Comparison of ENCODE assay signal across 16 cellular contexts in genomic region chr3:179671709-179672337, GRCh38. TPM values are rescaled to one million over a fixed set of nuclear protein-coding genes. Genes with fewer than 3 reads are reported as not detected.
DNase-seq lines count a peak whose midpoint lies in the region; ATAC-seq and TF ChIP-seq lines count a peak whose summit lies in the region.
"Had no signal": no experiment of that assay in that cellular context is flagged by ENCODE, and none has a peak within 500 bp of the region (broad histone marks: within the 10 kb centered on the region; RNA-seq: fewer than 3 reads in every experiment).

No MANE protein-coding gene starts in this region.

- H3K4me3 Mint-ChIP-seq in glutamatergic neuron (ENCODE audit: unreplicated experiment), result no peak overlapping the region
- H3K4me3 Mint-ChIP-seq: activated CD4-positive, alpha-beta T cell treated with anti-CD3 and anti-CD28 coated beads, Interleukin-2, amount 10 ng/mL, durations not matched to agents 7 days and 5 days; activated T-helper 1 cell treated with anti-CD3 and anti-CD28 coated beads, Interleukin-12 subunit alpha, Interleukin-12 subunit beta, Interleukin-2, Interleukin-4 antibody, amounts not matched to agents 30 ng/mL and 10 ng/mL and 1 ng/mL, durations not matched to agents 14 hours and 24 hours and 36 hours; neural progenitor cell had no signal

- H3K9ac ChIP-seq in IMR-90 (ENCODE audit: low read depth, low read length), result no peak overlapping the region
- H3K9ac ChIP-seq: neural progenitor cell had no signal

- no TSS peak for BruUV-seq in IMR-90 (replicated peaks; lab: Mats Ljungman, UMichigan)

- no peak overlapping the region for H2BK20ac ChIP-seq in IMR-90 (ENCODE audit: low read depth, low read length)

- no peaks in the 10 kb centered on the region for H3K9me2 ChIP-seq in hepatocyte (replicated peaks; ENCODE audit: insufficient read depth)

- dilution Hi-C loops in IMR-90 (cut with HindIII; ENCODE audit: low sequenced_read_pairs, unreplicated experiment), result no loop called here

- TF ChIP-seq CTCF in IMR-90 (conservative IDR thresholded peaks at IDR 0.05; ENCODE audit: low read depth, low read length) (no peak), brain microvascular endothelial cell (IDR thresholded peaks at IDR 0.05; ENCODE audit: low read depth, low read length, missing control alignments) (no peak), hepatocyte (IDR thresholded peaks at IDR 0.05; ENCODE audit: poor library complexity) (no peak), glutamatergic neuron (IDR thresholded peaks at IDR 0.05; ENCODE audit: partially characterized antibody, unreplicated experiment) (no peak)

- H3K9me3 Mint-ChIP-seq in glutamatergic neuron (ENCODE audit: unreplicated experiment), result peaks cover 5% of the 10 kb centered on the region
- H3K9me3 Mint-ChIP-seq: activated CD4-positive, alpha-beta T cell treated with anti-CD3 and anti-CD28 coated beads, Interleukin-2, amount 10 ng/mL, durations not matched to agents 7 days and 5 days; activated T-helper 1 cell treated with anti-CD3 and anti-CD28 coated beads, Interleukin-12 subunit alpha, Interleukin-12 subunit beta, Interleukin-2, Interleukin-4 antibody, amounts not matched to agents 30 ng/mL and 10 ng/mL and 1 ng/mL, durations not matched to agents 14 hours and 24 hours and 36 hours; neural progenitor cell had no signal

- H3K27ac Mint-ChIP-seq in glutamatergic neuron (ENCODE audit: unreplicated experiment), result no peak overlapping the region
- H3K27ac Mint-ChIP-seq: activated CD4-positive, alpha-beta T cell treated with anti-CD3 and anti-CD28 coated beads, Interleukin-2, amount 10 ng/mL, durations not matched to agents 7 days and 5 days; activated T-helper 1 cell treated with anti-CD3 and anti-CD28 coated beads, Interleukin-12 subunit alpha, Interleukin-12 subunit beta, Interleukin-2, Interleukin-4 antibody, amounts not matched to agents 30 ng/mL and 10 ng/mL and 1 ng/mL, durations not matched to agents 14 hours and 24 hours and 36 hours; neural progenitor cell had no signal

- H4K8ac ChIP-seq in IMR-90 (ENCODE audit: low read depth in 2 of 2, low read length in 2 of 2), result no peak overlapping the region

- H3K23ac ChIP-seq in IMR-90 (ENCODE audit: low read depth, low read length), result 0 out of 2 replicates have a peak overlapping the region, but pooled peaks have one; percentile 6

- intact Hi-C loops in IMR-90 (cut with micrococcal nuclease), result no loop called here
- intact Hi-C loops in sciatic nerve (cut with DNase I), result no loop called here

- no peak overlapping the region for H3K18ac ChIP-seq in IMR-90 (ENCODE audit: low read depth, low read length)

- CTCF ChIA-PET in IMR-90 (lab: Yijun Ruan, JAX), result interaction anchor here (1.5 kb wide), 1 partner anchor 24 kb away, joined by 3 read pairs; no protein-coding TSS in a partner anchor

- no peaks in the 10 kb centered on the region for H3K9me3 ChIP-seq in IMR-90 (ENCODE audit: control insufficient read depth, insufficient read depth, low read length)
- no peaks in the 10 kb centered on the region for H3K9me3 ChIP-seq in hepatocyte (ENCODE audit: low read depth)
- H3K9me3 ChIP-seq: tibial artery had no signal

- no peak overlapping the region for H2AK9ac ChIP-seq in IMR-90 (replicated peaks; ENCODE audit: low read depth, low read length, poor library complexity)

- no peak overlapping the region for H2BK15ac ChIP-seq in IMR-90 (ENCODE audit: low read depth, low read length)

- no peak overlapping the region for H2AK5ac ChIP-seq in IMR-90 (ENCODE audit: low read depth, low read length)

- H3K36me3 Mint-ChIP-seq in glutamatergic neuron (ENCODE audit: unreplicated experiment), result no peaks in the 10 kb centered on the region

- no peak overlapping the region for H2BK5ac ChIP-seq in IMR-90 (ENCODE audit: low read depth, low read length, poor library complexity, severe bottlenecking)

- H3K27me3 Mint-ChIP-seq in glutamatergic neuron (ENCODE audit: unreplicated experiment), result no peaks in the 10 kb centered on the region
- H3K27me3 Mint-ChIP-seq: activated CD4-positive, alpha-beta T cell treated with anti-CD3 and anti-CD28 coated beads, Interleukin-2, amount 10 ng/mL, durations not matched to agents 7 days and 5 days had no signal

- ATAC-seq in IMR-90 (ENCODE audit: low read depth), result peak; percentile 17; the same call in 1 of the 2 replicates
- ATAC-seq in sciatic nerve, result peak; percentile 53
- ATAC-seq: left colon had no signal

- H3K27me3 ChIP-seq in IMR-90 (ENCODE audit: control insufficient read depth, insufficient read depth, low read length) (no peaks in the 10 kb centered on the region), brain microvascular endothelial cell (replicated peaks) (no peaks in the 10 kb centered on the region), hepatocyte (no peaks in the 10 kb centered on the region)
- H3K27me3 ChIP-seq: neural progenitor cell, tibial artery had no signal

- peak; percentile 58 for DNase-seq in IMR-90
- DNase-seq in brain microvascular endothelial cell, result peak; percentile 97
- peak; percentile 13 for DNase-seq in hepatocyte (ENCODE audit: low spot score)
- no peak for DNase-seq in sciatic nerve (ENCODE audit: low spot score)
- no peak for DNase-seq in occipital lobe (lab: John Stamatoyannopoulos, UW)
- no peak for DNase-seq in glutamatergic neuron
- DNase-seq in NCI-H69 (lab: John Stamatoyannopoulos, UW), result no peak
- DNase-seq in activated CD8-positive, alpha-beta memory T cell treated with anti-CD3 and anti-CD28 coated beads for 24 hours, result no peak
- DNase-seq: activated CD4-positive, alpha-beta T cell treated with anti-CD3 and anti-CD28 coated beads, Interleukin-2, amount 10 ng/mL, durations not matched to agents 7 days and 5 days; effector CD8-positive, alpha-beta T cell; left colon; NCI-H146; NCI-H526; tibial artery had no signal

- peaks cover 73% of the 10 kb centered on the region for H3K79me2 ChIP-seq in hepatocyte

- H3K4me1 ChIP-seq in IMR-90 (ENCODE audit: control insufficient read depth, insufficient read depth, low read length) (peaks cover 5% of the 10 kb centered on the region), hepatocyte (ENCODE audit: insufficient read depth) (no peaks in the 10 kb centered on the region)

- H3K4me1 Mint-ChIP-seq in glutamatergic neuron (ENCODE audit: low read depth, unreplicated experiment), result peaks cover 37% of the 10 kb centered on the region
- H3K4me1 Mint-ChIP-seq: activated CD4-positive, alpha-beta T cell treated with anti-CD3 and anti-CD28 coated beads, Interleukin-2, amount 10 ng/mL, durations not matched to agents 7 days and 5 days had no signal

- no peak overlapping the region for H4K91ac ChIP-seq in IMR-90 (ENCODE audit: insufficient read depth, low read depth, low read length)

- H3K56ac ChIP-seq in IMR-90 (ENCODE audit: extremely low read depth, insufficient read depth, low read length), result no peak overlapping the region

- TF ChIP-seq RAD21 in IMR-90 (IDR thresholded peaks at IDR 0.05; ENCODE audit: low read length), result no peak

- H4K20me1 ChIP-seq in IMR-90 (ENCODE audit: insufficient read depth, low read length) (peaks cover 17% of the 10 kb centered on the region), hepatocyte (ENCODE audit: insufficient read depth, poor library complexity, severe bottlenecking) (no peaks in the 10 kb centered on the region)

- H2AFZ ChIP-seq in IMR-90 (replicated peaks; ENCODE audit: low read length, poor library complexity), result no peak overlapping the region
- no peak overlapping the region for H2AFZ ChIP-seq in hepatocyte
- H2AFZ ChIP-seq: neural progenitor cell had no signal

- H3K4me3 ChIP-seq in IMR-90 (ENCODE audit: insufficient read depth, low read depth, low read length) (no peak overlapping the region), brain microvascular endothelial cell (ENCODE audit: low read depth, low read length) (no peak overlapping the region), hepatocyte (no peak overlapping the region)
- H3K4me3 ChIP-seq: neural progenitor cell, tibial artery had no signal

- no peak overlapping the region for H3K27ac ChIP-seq in IMR-90 (ENCODE audit: insufficient read depth, low read length)
- peak overlapping the region; percentile 78 for H3K27ac ChIP-seq in brain microvascular endothelial cell
- H3K27ac ChIP-seq in hepatocyte, result no peak overlapping the region
- H3K27ac ChIP-seq: neural progenitor cell, tibial artery had no signal

- H3K4ac ChIP-seq in IMR-90 (ENCODE audit: low read depth, low read length), result no peak overlapping the region

- no peak overlapping the region for H2BK120ac ChIP-seq in IMR-90 (ENCODE audit: low read depth, low read length)

- no peak overlapping the region for H4K5ac ChIP-seq in IMR-90 (ENCODE audit: low read depth, low read length)

- no peaks in the 10 kb centered on the region; the same call in 1 of the 2 replicates for H3K36me3 ChIP-seq in IMR-90 (ENCODE audit: control insufficient read depth, insufficient read depth, low read length)
- no peaks in the 10 kb centered on the region for H3K36me3 ChIP-seq in brain microvascular endothelial cell (replicated peaks)
- no peaks in the 10 kb centered on the region for H3K36me3 ChIP-seq in hepatocyte (replicated peaks; ENCODE audit: insufficient read depth, low read depth)
- H3K36me3 ChIP-seq: neural progenitor cell, tibial artery had no signal

- 70% methylated on average over 2 of the region's 15 CpGs; no CpG with 5 or more reads in 1 of the 2 experiments for WGBS in IMR-90 (ENCODE audit: extremely low coverage in 2 of 2, insufficient read length in 1 of 2), 2 experiments
- 92% methylated on average over 15 of the region's 15 CpGs for WGBS in hepatocyte (ENCODE audit: low lambda C conversion rate, missing lambda C conversion rate)

- in situ Hi-C loops in IMR-90 (cut with MboI; ENCODE audit: low sequenced_read_pairs), result no loop called here
- in situ Hi-C loops in brain microvascular endothelial cell (cut with HindIII; ENCODE audit: low pct_ligation_motif_present, low sequenced_read_pairs), result no loop called here

- no peak for TF ChIP-seq POLR2A in IMR-90 (IDR thresholded peaks at IDR 0.05; ENCODE audit: low read depth, low read length)

- H3K4me2 ChIP-seq in IMR-90 (ENCODE audit: low read depth, low read length) (no peak overlapping the region), hepatocyte (no peak overlapping the region)
- H3K4me2 ChIP-seq: neural progenitor cell had no signal

- H3K9me1 ChIP-seq in IMR-90 (ENCODE audit: insufficient read depth, low read length), result peaks cover 7% of the 10 kb centered on the region; the same call in 1 of the 2 replicates

- H3K79me1 ChIP-seq in IMR-90 (ENCODE audit: low read depth in 1 of 2, low read length in 2 of 2), result peaks cover 25 to 77% of the 10 kb centered on the region in 2 experiments

- POLR2A ChIA-PET in IMR-90 (lab: Charles Lee; ENCODE audit: unreplicated experiment), result no interaction called here

- H3K14ac ChIP-seq in IMR-90 (replicated peaks; ENCODE audit: low read depth, low read length), result no peak overlapping the region

TF ChIP-seq in IMR-90, 13 proteins besides CTCF, POLR2A, EP300 and RAD21 (continues in another document):
- peak; percentile 72; the same call in 1 of the 2 replicates for TF ChIP-seq CEBPB (IDR thresholded peaks at IDR 0.05; ENCODE audit: low read depth, low read length)

RNA-seq across cellular contexts. Expression of gene USP13, which starts 19.0 kb away (rescaled TPM):
- 16.1 and 18.1 TPM in 2 replicates for total RNA-seq in IMR-90 (2012; rRNA removed)
- polyA plus RNA-seq in IMR-90 (2012; rRNA removed), result 8.4 and 9.2 TPM in 2 replicates
- polyA plus RNA-seq in IMR-90 (2012; cell fraction: cytosol; rRNA removed), result 2.4 and 4.5 TPM in 2 replicates
- 1.5 and 6.2 TPM in 2 replicates for polyA plus RNA-seq in IMR-90 (2012; cell fraction: nucleus; rRNA removed; ENCODE audit: low replicate concordance)
- total RNA-seq in hepatocyte, result 9.6 and 13.5 TPM in 2 replicates
- polyA plus RNA-seq in hepatocyte, result 15.7 and 26.0 TPM in 2 replicates
- total RNA-seq in sciatic nerve, result 13.8 TPM
- 13.3 TPM for total RNA-seq in occipital lobe
- total RNA-seq in glutamatergic neuron (ENCODE audit: unreplicated experiment), result 28.5 TPM

Comparison
In these comparisons a context has a peak if more than half of its experiments do, and no peak if none do; other contexts are left out.
1. DNase-seq: peak in IMR-90 (single experiment), brain microvascular endothelial cell (single experiment) and hepatocyte (single experiment); none in sciatic nerve (single experiment), occipital lobe (single experiment), glutamatergic neuron (single experiment), NCI-H69 (single experiment) and activated CD8-positive, alpha-beta memory T cell treated with anti-CD3 and anti-CD28 coated beads for 24 hours (single experiment).